8 cellular contexts compared by ENCODE assay signal in genomic region chr5:80654054-80654390, GRCh38. TPM values are rescaled to one million over a fixed set of nuclear protein-coding genes. Genes with fewer than 3 reads are reported as not detected.
DNase-seq lines count a peak whose midpoint lies in the region; ATAC-seq and TF ChIP-seq lines count a peak whose summit lies in the region.

No MANE protein-coding gene starts in this region.

- H2AK5ac ChIP-seq in IMR-90 (ENCODE audit: low read depth, low read length), result no peak overlapping the region

- H4K91ac ChIP-seq in IMR-90 (ENCODE audit: insufficient read depth, low read depth, low read length), result no peak overlapping the region; the same call in 1 of the 2 replicates

- peak overlapping the region; percentile 77; the same call in 1 of the 2 replicates for H3K23ac ChIP-seq in IMR-90 (ENCODE audit: low read depth, low read length)

- TSS peak; percentile 38 for BruUV-seq in IMR-90 (replicated peaks; lab: Mats Ljungman, UMichigan)

- H3K27me3 ChIP-seq in IMR-90 (ENCODE audit: control insufficient read depth, insufficient read depth, low read length), result no peaks in the 10 kb centered on the region

- peak overlapping the region; percentile 56; the same call in 1 of the 2 replicates for H3K56ac ChIP-seq in IMR-90 (ENCODE audit: extremely low read depth, insufficient read depth, low read length)

- no peaks in the 10 kb centered on the region for H3K9me3 ChIP-seq in IMR-90 (ENCODE audit: control insufficient read depth, insufficient read depth, low read length)

- no peak overlapping the region for H2BK15ac ChIP-seq in IMR-90 (ENCODE audit: low read depth, low read length)

- H3K4ac ChIP-seq in IMR-90 (ENCODE audit: low read depth, low read length), result no peak overlapping the region

- TF ChIP-seq POLR2A in IMR-90 (IDR thresholded peaks at IDR 0.05; ENCODE audit: low read depth, low read length), result no peak

- no peaks in the 10 kb centered on the region for H3K9me3 Mint-ChIP-seq in activated CD4-positive, alpha-beta T cell treated with anti-CD3 and anti-CD28 coated beads for 36 hours (ENCODE audit: low read depth)
- no peaks in the 10 kb centered on the region for H3K9me3 Mint-ChIP-seq in activated naive CD8-positive, alpha-beta T cell (ENCODE audit: low read depth)
- H3K9me3 Mint-ChIP-seq in stimulated activated memory B cell treated with anti-CD40 and anti-IgM and Interleukin-4, amounts not matched to agents 10 μg/mL and 1 μg/mL and 100 μg/mL, for 72 hours, result no peaks in the 10 kb centered on the region

- H4K8ac ChIP-seq in IMR-90 (ENCODE audit: low read depth in 2 of 2, low read length in 2 of 2), result no peak overlapping the region; a peak in 1 of 4 replicates

- peak overlapping the region; percentile 83 for H2AFZ ChIP-seq in IMR-90 (replicated peaks; ENCODE audit: low read length, poor library complexity)

- H3K14ac ChIP-seq in IMR-90 (replicated peaks; ENCODE audit: low read depth, low read length), result peak overlapping the region; percentile 8; the same call in 1 of the 2 replicates

- H3K9ac ChIP-seq in IMR-90 (ENCODE audit: low read depth, low read length), result peak overlapping the region; percentile 81; the same call in 1 of the 2 replicates

- intact Hi-C loops in activated CD4-positive, alpha-beta T cell treated with anti-CD3 and anti-CD28 coated beads for 36 hours (cut with DNase I, micrococcal nuclease), result loop anchor here in 1 of 2 experiments (1.0 to 10.0 kb wide), 7 partner anchors 246 to 1621 kb away; partner anchors contain the start of genes ATG10, MTX3, RPS23 and TENT2
- intact Hi-C loops in IMR-90 (cut with micrococcal nuclease), result no loop called here

- H3K27me3 Mint-ChIP-seq in activated CD4-positive, alpha-beta T cell treated with anti-CD3 and anti-CD28 coated beads for 36 hours, result no peaks in the 10 kb centered on the region
- H3K27me3 Mint-ChIP-seq in activated naive CD8-positive, alpha-beta T cell, result no peaks in the 10 kb centered on the region
- no peaks in the 10 kb centered on the region for H3K27me3 Mint-ChIP-seq in stimulated activated memory B cell treated with anti-CD40 and anti-IgM and Interleukin-4, amounts not matched to agents 10 μg/mL and 1 μg/mL and 100 μg/mL, for 72 hours

- peaks cover 20% of the 10 kb centered on the region for H3K4me1 Mint-ChIP-seq in activated CD4-positive, alpha-beta T cell treated with anti-CD3 and anti-CD28 coated beads for 36 hours
- H3K4me1 Mint-ChIP-seq in activated naive CD8-positive, alpha-beta T cell (ENCODE audit: low read depth), result peaks cover 27% of the 10 kb centered on the region
- H3K4me1 Mint-ChIP-seq in stimulated activated memory B cell treated with anti-CD40 and anti-IgM and Interleukin-4, amounts not matched to agents 10 μg/mL and 1 μg/mL and 100 μg/mL, for 72 hours, result peaks cover 25% of the 10 kb centered on the region

- peaks cover 12% of the 10 kb centered on the region for H4K20me1 ChIP-seq in IMR-90 (ENCODE audit: insufficient read depth, low read length)

- H3K36me3 Mint-ChIP-seq in activated CD4-positive, alpha-beta T cell treated with anti-CD3 and anti-CD28 coated beads for 36 hours (ENCODE audit: low read depth), result peaks cover 32% of the 10 kb centered on the region
- H3K36me3 Mint-ChIP-seq in activated naive CD8-positive, alpha-beta T cell, result peaks cover 8% of the 10 kb centered on the region
- H3K36me3 Mint-ChIP-seq in stimulated activated memory B cell treated with anti-CD40 and anti-IgM and Interleukin-4, amounts not matched to agents 10 μg/mL and 1 μg/mL and 100 μg/mL, for 72 hours, result peaks cover 24% of the 10 kb centered on the region

- ATAC-seq in activated CD4-positive, alpha-beta T cell treated with anti-CD3 and anti-CD28 coated beads for 36 hours, result no peak
- ATAC-seq in IMR-90 (ENCODE audit: low read depth) (no peak), HG02623 (IDR thresholded peaks at IDR 0.05; ENCODE audit: unreplicated experiment) (no peak)
- no peak for ATAC-seq in stimulated activated memory B cell treated with anti-CD40 and anti-IgM and Interleukin-4, amounts not matched to agents 10 μg/mL and 1 μg/mL and 100 μg/mL, for 72 hours

- in situ Hi-C loops in IMR-90 (cut with MboI; ENCODE audit: low sequenced_read_pairs), result no loop called here

- H3K36me3 ChIP-seq in IMR-90 (ENCODE audit: control insufficient read depth, insufficient read depth, low read length), result peaks cover 1% of the 10 kb centered on the region; the same call in 1 of the 2 replicates

- dilution Hi-C loops in IMR-90 (cut with HindIII; ENCODE audit: low sequenced_read_pairs, unreplicated experiment), result no loop called here

- H3K4me1 ChIP-seq in IMR-90 (ENCODE audit: control insufficient read depth, insufficient read depth, low read length), result peaks cover 6% of the 10 kb centered on the region

- TF ChIP-seq CTCF in IMR-90 (conservative IDR thresholded peaks at IDR 0.05; ENCODE audit: low read depth, low read length), result no peak

- peak overlapping the region; percentile 100 for H3K4me3 ChIP-seq in IMR-90 (ENCODE audit: insufficient read depth, low read depth, low read length)

- TF ChIP-seq RAD21 in IMR-90 (IDR thresholded peaks at IDR 0.05; ENCODE audit: low read length), result no peak

- POLR2A ChIA-PET in activated CD4-positive, alpha-beta T cell treated with anti-CD3 and anti-CD28 coated beads for 36 hours (lab: Charles Lee), result interaction anchor here (0.5 kb wide), 2 partner anchors 205 to 1115 kb away, joined by 3 to 4 read pairs; no protein-coding TSS in a partner anchor
- POLR2A ChIA-PET in IMR-90 (lab: Charles Lee; ENCODE audit: unreplicated experiment), result no interaction called here

- peak overlapping the region; percentile 34; the same call in 1 of the 2 replicates for H3K27ac ChIP-seq in IMR-90 (ENCODE audit: insufficient read depth, low read length)

- no peak overlapping the region for H2BK120ac ChIP-seq in IMR-90 (ENCODE audit: low read depth, low read length)

- H3K4me3 Mint-ChIP-seq in activated CD4-positive, alpha-beta T cell treated with anti-CD3 and anti-CD28 coated beads for 36 hours, result peak overlapping the region; percentile 94
- peak overlapping the region; percentile 92 for H3K4me3 Mint-ChIP-seq in activated naive CD8-positive, alpha-beta T cell
- peak overlapping the region; percentile 87 for H3K4me3 Mint-ChIP-seq in stimulated activated memory B cell treated with anti-CD40 and anti-IgM and Interleukin-4, amounts not matched to agents 10 μg/mL and 1 μg/mL and 100 μg/mL, for 72 hours

- WGBS in IMR-90 (ENCODE audit: extremely low coverage in 2 of 2, insufficient read length in 1 of 2), 2 experiments, result 1% methylated on average over 8 of the region's 24 CpGs; no CpG with 5 or more reads in 1 of the 2 experiments

- no peak overlapping the region for H2AK9ac ChIP-seq in IMR-90 (replicated peaks; ENCODE audit: low read depth, low read length, poor library complexity)

- H3K9me1 ChIP-seq in IMR-90 (ENCODE audit: insufficient read depth, low read length), result no peaks in the 10 kb centered on the region

- CTCF ChIA-PET in activated CD4-positive, alpha-beta T cell treated with anti-CD3 and anti-CD28 coated beads for 36 hours (lab: Charles Lee), result interaction anchor here (2.7 kb wide), 1 partner anchor 16 kb away, joined by 10 read pairs; no protein-coding TSS in a partner anchor
- CTCF ChIA-PET in IMR-90 (lab: Yijun Ruan, JAX), result no interaction called here

- DNase-seq in activated CD4-positive, alpha-beta T cell treated with anti-CD3 and anti-CD28 coated beads for 36 hours, result peak; percentile 59
- DNase-seq in activated CD4-positive, alpha-beta T cell treated with anti-CD3 and anti-CD28 coated beads for 1 hour, result no peak
- no peak for DNase-seq in IMR-90
- DNase-seq in iPS-NIHi7 (ENCODE audit: extremely low spot score), result peak; percentile 29
- DNase-seq in SHP77 (lab: John Stamatoyannopoulos, UW), result no peak

- H2BK5ac ChIP-seq in IMR-90 (ENCODE audit: low read depth, low read length, poor library complexity, severe bottlenecking), result no peak overlapping the region

- H3K27ac Mint-ChIP-seq in activated CD4-positive, alpha-beta T cell treated with anti-CD3 and anti-CD28 coated beads for 36 hours, result peak overlapping the region; percentile 88
- H3K27ac Mint-ChIP-seq in activated naive CD8-positive, alpha-beta T cell, result peak overlapping the region; percentile 91
- H3K27ac Mint-ChIP-seq in stimulated activated memory B cell treated with anti-CD40 and anti-IgM and Interleukin-4, amounts not matched to agents 10 μg/mL and 1 μg/mL and 100 μg/mL, for 72 hours, result peak overlapping the region; percentile 94

- no peak overlapping the region for H4K5ac ChIP-seq in IMR-90 (ENCODE audit: low read depth, low read length)

- H3K18ac ChIP-seq in IMR-90 (ENCODE audit: low read depth, low read length), result no peak overlapping the region

- peaks cover 3 to 34% of the 10 kb centered on the region in 2 experiments; a peak in 3 of 4 replicates for H3K79me1 ChIP-seq in IMR-90 (ENCODE audit: low read depth in 1 of 2, low read length in 2 of 2)

- H2BK20ac ChIP-seq in IMR-90 (ENCODE audit: low read depth, low read length), result no peak overlapping the region

- peak overlapping the region; percentile 93 for H3K4me2 ChIP-seq in IMR-90 (ENCODE audit: low read depth, low read length)

TF ChIP-seq in IMR-90, 13 proteins besides CTCF, POLR2A, EP300 and RAD21 (continues in another document):
- TF ChIP-seq MXI1 (IDR thresholded peaks at IDR 0.05; ENCODE audit: borderline replicate concordance, low read depth, low read length) (no peak), CEBPB (IDR thresholded peaks at IDR 0.05; ENCODE audit: low read depth, low read length) (no peak), SMC3 (IDR thresholded peaks at IDR 0.05; ENCODE audit: low read depth, low read length) (no peak), MAZ (IDR thresholded peaks at IDR 0.05; ENCODE audit: borderline replicate concordance, low read depth, low read length) (no peak), RFX5 (IDR thresholded peaks at IDR 0.05; ENCODE audit: low read depth, low read length) (no peak), USF2 (IDR thresholded peaks at IDR 0.05; ENCODE audit: low read depth, low read length) (no peak)

RNA-seq across cellular contexts. Expression of gene MSH3, which starts 0.4 kb away (rescaled TPM):
- total RNA-seq in activated CD4-positive, alpha-beta T cell treated with anti-CD3 and anti-CD28 coated beads for 36 hours, result 10 to 100 TPM; 25.6 to 27.1 TPM
- total RNA-seq in IMR-90 (2012; rRNA removed), result 13.3 and 16.9 TPM in 2 replicates
- polyA plus RNA-seq in IMR-90 (2012; rRNA removed), result 3.8 and 4.6 TPM in 2 replicates
- polyA plus RNA-seq in IMR-90 (2012; cell fraction: cytosol; rRNA removed), result 0.92 and 1.1 TPM in 2 replicates
- polyA plus RNA-seq in IMR-90 (2012; cell fraction: nucleus; rRNA removed; ENCODE audit: low replicate concordance), result 0.32 and 2.5 TPM in 2 replicates

RNA-seq across cellular contexts. Expression of gene DHFR, which starts 0.8 kb away (rescaled TPM):
- 100 to 1,000 TPM; 105 to 107 TPM for total RNA-seq in activated CD4-positive, alpha-beta T cell treated with anti-CD3 and anti-CD28 coated beads for 36 hours
- total RNA-seq in IMR-90 (2012; rRNA removed), result 29.4 and 44.4 TPM in 2 replicates
- 16.5 and 20.6 TPM in 2 replicates for polyA plus RNA-seq in IMR-90 (2012; rRNA removed)
- polyA plus RNA-seq in IMR-90 (2012; cell fraction: cytosol; rRNA removed), result 4.5 and 4.8 TPM in 2 replicates
- polyA plus RNA-seq in IMR-90 (2012; cell fraction: nucleus; rRNA removed; ENCODE audit: low replicate concordance), result 2.6 and 8.7 TPM in 2 replicates

Comparison
In these comparisons a context has a peak if more than half of its experiments do, and no peak if none do; other contexts are left out.
1. DNase-seq: peak in activated CD4-positive, alpha-beta T cell treated with anti-CD3 and anti-CD28 coated beads for 36 hours (single experiment) and iPS-NIHi7 (single experiment); none in activated CD4-positive, alpha-beta T cell treated with anti-CD3 and anti-CD28 coated beads for 1 hour (single experiment), IMR-90 (single experiment) and SHP77 (0 of 2).
2. Peak in every context shown above with its lines, with median percentiles within 50 percentile points of each other: H3K27ac Mint-ChIP-seq and H3K4me3 Mint-ChIP-seq.